In genomic region chr2:144524190-144524957, GRCh38 we compare ENCODE assay signal across 9 cellular contexts. TPM values are rescaled to one million over a fixed set of nuclear protein-coding genes. Genes with fewer than 3 reads are reported as not detected.
DNase-seq lines count a peak whose midpoint lies in the region; ATAC-seq, FAIRE-seq and TF ChIP-seq lines count a peak whose summit lies in the region.
"Had no signal": no experiment of that assay in that cellular context is flagged by ENCODE, and none has a peak within 500 bp of the region (broad histone marks: within the 10 kb centered on the region; RNA-seq: fewer than 3 reads in every experiment).

No MANE protein-coding gene starts in this region.

- no peaks in the 10 kb centered on the region for H3K27me3 ChIP-seq in AG04450 (ENCODE audit: control insufficient read depth, insufficient read depth, low read length)
- no peaks in the 10 kb centered on the region for H3K27me3 ChIP-seq in neuron (ENCODE audit: insufficient read depth, low read length)

- H3K4me1 Mint-ChIP-seq in activated CD4-positive, alpha-beta memory T cell treated with anti-CD3 and anti-CD28 coated beads for 36 hours (ENCODE audit: low read depth) = peaks cover 16% of the 10 kb centered on the region

- no peak for FAIRE-seq in frontal cortex (lab: Jason Lieb, UNC)

- intact Hi-C loops in activated CD4-positive, alpha-beta memory T cell treated with anti-CD3 and anti-CD28 coated beads for 36 hours (cut with micrococcal nuclease) = loop anchor here (5.0 kb wide), 1 partner anchor 577 kb away; no protein-coding TSS in a partner anchor

- POLR2A ChIA-PET in AG04450 (lab: Yijun Ruan, JAX) = interaction anchor here (0.6 to 0.7 kb wide), 5 partner anchors 17 to 1138 kb away, joined by 3 to 6 read pairs (median 4); no protein-coding TSS in a partner anchor
- POLR2A ChIA-PET in activated CD4-positive, alpha-beta memory T cell treated with anti-CD3 and anti-CD28 coated beads for 36 hours (lab: Charles Lee) = interaction anchor here (0.7 kb wide), 1 partner anchor 9 kb away, joined by 4 read pairs; no protein-coding TSS in a partner anchor

- peaks cover 59% of the 10 kb centered on the region for H3K27me3 Mint-ChIP-seq in activated CD4-positive, alpha-beta memory T cell treated with anti-CD3 and anti-CD28 coated beads for 36 hours

- DNase-seq in AG04450 (ENCODE audit: low read depth, low spot score) (no peak), HK-2 (ENCODE audit: unreplicated experiment) (peak; percentile 50), frontal cortex (ENCODE audit: low spot score in 2 of 2) (peak; percentile 58 to 71), NCI-H226 (no peak)
- DNase-seq in activated CD4-positive, alpha-beta memory T cell treated with anti-CD3 and anti-CD28 coated beads for 36 hours = no peak

- H3K9me3 ChIP-seq in AG04450 (ENCODE audit: control insufficient read depth, insufficient read depth, low read length) = no peaks in the 10 kb centered on the region
- no peaks in the 10 kb centered on the region for H3K9me3 ChIP-seq in neuron (ENCODE audit: low read length)

- no peaks in the 10 kb centered on the region for H3K36me3 Mint-ChIP-seq in activated CD4-positive, alpha-beta memory T cell treated with anti-CD3 and anti-CD28 coated beads for 36 hours

- H3K27ac ChIP-seq in AG04450 (ENCODE audit: low read depth, low read length) = no peak overlapping the region
- H3K27ac ChIP-seq: epithelial cell of prostate had no signal

- H3K4me3 Mint-ChIP-seq in activated CD4-positive, alpha-beta memory T cell treated with anti-CD3 and anti-CD28 coated beads for 36 hours = peak overlapping the region; percentile 54

- H3K9me3 Mint-ChIP-seq in activated CD4-positive, alpha-beta memory T cell treated with anti-CD3 and anti-CD28 coated beads for 36 hours = no peaks in the 10 kb centered on the region

- H3K4me1 ChIP-seq in neuron (ENCODE audit: insufficient read depth, low read length) = peaks cover 44% of the 10 kb centered on the region

- peak overlapping the region; percentile 84 for H2AFZ ChIP-seq in neuron (ENCODE audit: low read depth, low read length)

- no peak for TF ChIP-seq CTCF in AG04450 (IDR thresholded peaks at IDR 0.05; ENCODE audit: low read depth, low read length)

- no peak for ATAC-seq in GM18511 (IDR thresholded peaks at IDR 0.05; ENCODE audit: unreplicated experiment)
- ATAC-seq in HG02623 (IDR thresholded peaks at IDR 0.05; ENCODE audit: unreplicated experiment) = no peak

- H3K36me3 ChIP-seq in neuron (ENCODE audit: insufficient read depth, low read length) = no peaks in the 10 kb centered on the region

- peak overlapping the region; percentile 64 for H3K4me3 ChIP-seq in AG04450 (ENCODE audit: low read depth, low read length)
- H3K4me3 ChIP-seq in neuron (ENCODE audit: low read length) = peak overlapping the region; percentile 80

- CTCF ChIA-PET in AG04450 (lab: Charles Lee) = no interaction called here
- CTCF ChIA-PET in activated CD4-positive, alpha-beta memory T cell treated with anti-CD3 and anti-CD28 coated beads for 36 hours (lab: Charles Lee) = interaction anchor here (0.6 kb wide), 1 partner anchor 44 kb away, joined by 3 read pairs; no protein-coding TSS in a partner anchor

- no peak overlapping the region for H3K27ac Mint-ChIP-seq in activated CD4-positive, alpha-beta memory T cell treated with anti-CD3 and anti-CD28 coated beads for 36 hours

RNA-seq across cellular contexts. Expression of gene ZEB2, which starts 4.5 kb away (rescaled TPM):
- 36.1 and 41.7 TPM in 2 replicates for polyA plus RNA-seq in AG04450 (2011; rRNA removed)
- polyA minus RNA-seq in AG04450 (2011; rRNA and poly(A)+ RNA removed) = 89.1 and 122 TPM in 2 replicates
- total RNA-seq in activated CD4-positive, alpha-beta memory T cell treated with anti-CD3 and anti-CD28 coated beads for 36 hours = 10 to 100 TPM; 16.8 to 17.1 TPM
- 267 TPM for total RNA-seq in frontal cortex

Comparison
In these comparisons a context has a peak if more than half of its experiments do, and no peak if none do; other contexts are left out.
1. DNase-seq: peak in HK-2 (single experiment) and frontal cortex (2 of 2); none in AG04450 (single experiment), activated CD4-positive, alpha-beta memory T cell treated with anti-CD3 and anti-CD28 coated beads for 36 hours (single experiment) and NCI-H226 (single experiment).
2. RNA of gene ZEB2, which starts 4.5 kb away (total RNA-seq): 267 TPM in frontal cortex (single experiment); 16.8 to 17.1 TPM in activated CD4-positive, alpha-beta memory T cell treated with anti-CD3 and anti-CD28 coated beads for 36 hours; every median in the first group is over 10 times any median in the second.